In genomic region chr1:1528639-1529267, GRCh38 we compare ENCODE assay signal across 22 cellular contexts.
"Had no signal": no experiment of that assay in that cellular context is flagged by ENCODE, and none has a peak within 500 bp of the region (broad histone marks: within the 10 kb centered on the region; RNA-seq: fewer than 3 reads in every experiment).

No MANE protein-coding gene starts in this region.

- H3K9me3 ChIP-seq: colonic mucosa had no signal

- H2AFZ ChIP-seq: hepatocyte, neural progenitor cell had no signal

- ATAC-seq: left colon; mucosa of descending colon; natural killer cell; psoas muscle; sciatic nerve; stimulated activated memory B cell treated with anti-CD40 and anti-IgM and Interleukin-4, amounts not matched to agents 10 μg/mL and 1 μg/mL and 100 μg/mL, for 72 hours; stimulated activated naive CD8-positive, alpha-beta T cell treated with anti-CD3 and anti-CD28 coated beads, Interleukin-15, amount 100 ng/mL, for 72 hours had no signal

- H3K79me2 ChIP-seq: hepatocyte had no signal

- H3K9ac ChIP-seq: neural progenitor cell had no signal

- H3K27me3 ChIP-seq: colonic mucosa, hepatocyte, neural progenitor cell, spleen, transverse colon had no signal

- H3K27ac ChIP-seq: colonic mucosa, hepatocyte, neural progenitor cell, psoas muscle, spleen, thoracic aorta, transverse colon had no signal

- H3K4me2 ChIP-seq: hepatocyte, neural progenitor cell had no signal

- H3K4me3 ChIP-seq: colonic mucosa, hepatocyte, mucosa of descending colon, neural progenitor cell, psoas muscle, spleen, thoracic aorta, transverse colon had no signal

- H3K4me1 ChIP-seq: colonic mucosa, neural progenitor cell, spleen, transverse colon had no signal

- DNase-seq: colonic mucosa; dermis blood vessel endothelial cell; foreskin melanocyte; head of caudate nucleus; left colon; mammary epithelial cell; mucosa of descending colon; natural killer cell; occipital lobe; retina; spleen; stimulated activated CD4-positive, alpha-beta T cell treated with anti-CD3 and anti-CD28 coated beads, Interleukin-15, amount 100 ng/mL, for 24 hours; stimulated activated CD4-positive, alpha-beta T cell treated with anti-CD3 and anti-CD28 coated beads, Interleukin-1b, Interleukin-23, amount 100 ng/mL, for 48 hours; stimulated activated CD4-positive, alpha-beta T cell treated with anti-CD3 and anti-CD28 coated beads, Interleukin-4, amount 100 ng/mL, for 24 hours; stimulated activated naive CD8-positive, alpha-beta T cell treated with anti-CD3 and anti-CD28 coated beads, Interleukin-15, amount 100 ng/mL, for 72 hours; transverse colon had no signal

- H3K36me3 ChIP-seq: colonic mucosa, neural progenitor cell had no signal
